In genomic region chr3:64239841-64240240, GRCh38 we compare ENCODE assay signal across 28 cellular contexts. TPM values are rescaled to one million over a fixed set of nuclear protein-coding genes. Genes with fewer than 3 reads are reported as not detected.
DNase-seq lines count a peak whose midpoint lies in the region; ATAC-seq, FAIRE-seq and TF ChIP-seq lines count a peak whose summit lies in the region.
"Had no signal": no experiment of that assay in that cellular context is flagged by ENCODE, and none has a peak within 500 bp of the region (broad histone marks: within the 10 kb centered on the region; RNA-seq: fewer than 3 reads in every experiment).

No MANE protein-coding gene starts in this region.

- peak overlapping the region; percentile 75 for H3K27ac Mint-ChIP-seq in HFFc6
- no peak overlapping the region for H3K27ac Mint-ChIP-seq in activated T-helper 2 cell treated with anti-CD3 and anti-CD28 coated beads, Interferon-gamma antibody, Interleukin-2, Interleukin-4, amounts not matched to agents 10 μg/mL and 5 μg/mL and 100 μg/mL, durations not matched to agents 14 hours and 24 hours and 36 hours
- H3K27ac Mint-ChIP-seq: activated CD4-positive, alpha-beta memory T cell treated with anti-CD3 and anti-CD28 coated beads for 36 hours; activated T-helper 1 cell treated with anti-CD3 and anti-CD28 coated beads, Interleukin-12 subunit alpha, Interleukin-12 subunit beta, Interleukin-2, Interleukin-4 antibody, amounts not matched to agents 30 ng/mL and 10 ng/mL and 1 ng/mL, durations not matched to agents 14 hours and 24 hours and 36 hours; B cell; CD8-positive, alpha-beta T cell; stimulated activated effector memory CD8-positive, alpha-beta T cell treated with anti-CD3 and anti-CD28 coated beads, Interleukin-12 subunit alpha, Interleukin-12 subunit beta, amount 100 ng/mL, for 72 hours had no signal

- no peak for FAIRE-seq in A549 (lab: Jason Lieb, UNC)
- FAIRE-seq: A204.1, endothelial cell of umbilical vein, GM18507 had no signal

- H3K4me1 Mint-ChIP-seq in HFFc6 (ENCODE audit: low read depth) = peaks cover 55% of the 10 kb centered on the region
- H3K4me1 Mint-ChIP-seq in activated T-helper 2 cell treated with anti-CD3 and anti-CD28 coated beads, Interferon-gamma antibody, Interleukin-2, Interleukin-4, amounts not matched to agents 10 μg/mL and 5 μg/mL and 100 μg/mL, durations not matched to agents 14 hours and 24 hours and 36 hours (ENCODE audit: low read depth) = no peaks in the 10 kb centered on the region
- H3K4me1 Mint-ChIP-seq: B cell; stimulated activated effector memory CD8-positive, alpha-beta T cell treated with anti-CD3 and anti-CD28 coated beads, Interleukin-12 subunit alpha, Interleukin-12 subunit beta, amount 100 ng/mL, for 72 hours had no signal

- TF ChIP-seq EP300 in A549 (IDR thresholded peaks at IDR 0.05) (no peak), gastroesophageal sphincter (IDR thresholded peaks at IDR 0.05) (no peak)

- no peak overlapping the region for H3K4me3 ChIP-seq in A549
- H3K4me3 ChIP-seq in gastroesophageal sphincter = no peak overlapping the region
- H3K4me3 ChIP-seq in trophoblast cell (ENCODE audit: low read depth, low read length) = no peak overlapping the region
- H3K4me3 ChIP-seq: prostate gland, upper lobe of right lung had no signal

- TF ChIP-seq POLR2A in A549 (IDR thresholded peaks at IDR 0.05; ENCODE audit: low read length) = no peak
- TF ChIP-seq POLR2A in gastroesophageal sphincter (IDR thresholded peaks at IDR 0.05) = no peak

- no peak overlapping the region for H4K8ac ChIP-seq in trophoblast cell (ENCODE audit: low read depth, low read length)

- no peak overlapping the region for H2AFZ ChIP-seq in trophoblast cell (ENCODE audit: insufficient read depth, low read length, poor library complexity)

- H3K79me1 ChIP-seq in trophoblast cell (ENCODE audit: low read length) = peaks cover 2% of the 10 kb centered on the region

- no peak overlapping the region for H3K4me3 Mint-ChIP-seq in HFFc6
- H3K4me3 Mint-ChIP-seq in activated T-helper 2 cell treated with anti-CD3 and anti-CD28 coated beads, Interferon-gamma antibody, Interleukin-2, Interleukin-4, amounts not matched to agents 10 μg/mL and 5 μg/mL and 100 μg/mL, durations not matched to agents 14 hours and 24 hours and 36 hours (ENCODE audit: low read depth) = no peak overlapping the region
- H3K4me3 Mint-ChIP-seq: activated CD4-positive, alpha-beta memory T cell treated with anti-CD3 and anti-CD28 coated beads for 36 hours; activated T-helper 1 cell treated with anti-CD3 and anti-CD28 coated beads, Interleukin-12 subunit alpha, Interleukin-12 subunit beta, Interleukin-2, Interleukin-4 antibody, amounts not matched to agents 30 ng/mL and 10 ng/mL and 1 ng/mL, durations not matched to agents 14 hours and 24 hours and 36 hours; B cell; CD8-positive, alpha-beta T cell; stimulated activated effector memory CD8-positive, alpha-beta T cell treated with anti-CD3 and anti-CD28 coated beads, Interleukin-12 subunit alpha, Interleukin-12 subunit beta, amount 100 ng/mL, for 72 hours had no signal

- no peak overlapping the region for H3K18ac ChIP-seq in trophoblast cell (ENCODE audit: low read length)

- no peak overlapping the region for H3K14ac ChIP-seq in trophoblast cell (ENCODE audit: low read length)

- H3K9me3 Mint-ChIP-seq in HFFc6 = no peaks in the 10 kb centered on the region; the same call in 1 of the 2 replicates
- no peaks in the 10 kb centered on the region for H3K9me3 Mint-ChIP-seq in activated T-helper 2 cell treated with anti-CD3 and anti-CD28 coated beads, Interferon-gamma antibody, Interleukin-2, Interleukin-4, amounts not matched to agents 10 μg/mL and 5 μg/mL and 100 μg/mL, durations not matched to agents 14 hours and 24 hours and 36 hours
- H3K9me3 Mint-ChIP-seq: activated CD4-positive, alpha-beta memory T cell treated with anti-CD3 and anti-CD28 coated beads for 36 hours; activated T-helper 1 cell treated with anti-CD3 and anti-CD28 coated beads, Interleukin-12 subunit alpha, Interleukin-12 subunit beta, Interleukin-2, Interleukin-4 antibody, amounts not matched to agents 30 ng/mL and 10 ng/mL and 1 ng/mL, durations not matched to agents 14 hours and 24 hours and 36 hours had no signal

- no peak overlapping the region for H3K9ac ChIP-seq in trophoblast cell (ENCODE audit: low read length)

- no peak for ATAC-seq in A549
- no peak for ATAC-seq in gastroesophageal sphincter
- ATAC-seq in GM18909 (IDR thresholded peaks at IDR 0.05; ENCODE audit: poor library complexity, unreplicated experiment) = no peak
- ATAC-seq: CD8-positive, alpha-beta T cell; Panc1; stimulated activated effector memory CD8-positive, alpha-beta T cell treated with anti-CD3 and anti-CD28 coated beads, Interleukin-12 subunit alpha, Interleukin-12 subunit beta, amount 100 ng/mL, for 72 hours had no signal

- 83% methylated on average over 5 of the region's 5 CpGs for WGBS in A549 (ENCODE audit: missing lambda C conversion rate)
- WGBS in gastroesophageal sphincter (ENCODE audit: low coverage in 1 of 2), 2 donors = 93 to 100% methylated on average over 2 to 4 of the region's 5 CpGs
- WGBS in trophoblast cell (ENCODE audit: extremely low coverage, insufficient coverage, insufficient read length) = no CpG with 5 or more reads among the region's 5 CpGs

- no peak overlapping the region for H4K91ac ChIP-seq in trophoblast cell (ENCODE audit: low read depth, low read length)

- no peak for DNase-seq in A549 (ENCODE audit: low read depth in 1 of 2, low spot score in 1 of 2)
- no peak for DNase-seq in HFFc6
- DNase-seq in trophoblast cell = no peak
- DNase-seq in activated T-helper 2 cell treated with anti-CD3 and anti-CD28 coated beads, Interferon-gamma antibody, Interleukin-2, Interleukin-4, amounts not matched to agents 10 μg/mL and 5 μg/mL and 100 μg/mL, durations not matched to agents 14 hours and 24 hours and 36 hours (ENCODE audit: low spot score) = no peak
- DNase-seq in CD1c-positive myeloid dendritic cell (ENCODE audit: extremely low spot score) = no peak
- no peak for DNase-seq in activated gamma-delta T cell treated with Interleukin-2 at 50 U/mL for 16 hours
- DNase-seq: activated CD4-positive, alpha-beta memory T cell treated with anti-CD3 and anti-CD28 coated beads for 36 hours; activated CD4-positive, alpha-beta T cell treated with anti-CD3 and anti-CD28 coated beads for 1 hour; activated naive CD4-positive, alpha-beta T cell treated with anti-CD3 and anti-CD28 coated beads, Interleukin-2, amount 50 U/mL, for 16 hours; amniotic stem cell; CD8-positive, alpha-beta T cell; EL; NCI-H1436; NCI-H226; SHP77 treated with DMSO at 0.1 percent for 48 hours; stimulated activated CD4-positive, alpha-beta T cell treated with anti-CD3 and anti-CD28 coated beads, Interleukin-15, amount 100 ng/mL, for 24 hours; T-helper 2 cell; upper lobe of right lung had no signal

- H2BK120ac ChIP-seq in trophoblast cell (ENCODE audit: insufficient read depth, low read length, poor library complexity) = no peak overlapping the region

- peaks cover 41% of the 10 kb centered on the region for H3K36me3 Mint-ChIP-seq in HFFc6 (ENCODE audit: low read depth)
- no peaks in the 10 kb centered on the region for H3K36me3 Mint-ChIP-seq in activated T-helper 2 cell treated with anti-CD3 and anti-CD28 coated beads, Interferon-gamma antibody, Interleukin-2, Interleukin-4, amounts not matched to agents 10 μg/mL and 5 μg/mL and 100 μg/mL, durations not matched to agents 14 hours and 24 hours and 36 hours (ENCODE audit: low read depth)
- H3K36me3 Mint-ChIP-seq: activated CD4-positive, alpha-beta memory T cell treated with anti-CD3 and anti-CD28 coated beads for 36 hours; CD8-positive, alpha-beta T cell; stimulated activated effector memory CD8-positive, alpha-beta T cell treated with anti-CD3 and anti-CD28 coated beads, Interleukin-12 subunit alpha, Interleukin-12 subunit beta, amount 100 ng/mL, for 72 hours had no signal

- no peak overlapping the region for H4K12ac ChIP-seq in trophoblast cell (ENCODE audit: low read depth, low read length)

- H3K23ac ChIP-seq in trophoblast cell (ENCODE audit: low read length) = no peak overlapping the region

- H3K9me3 ChIP-seq in A549 (no peaks in the 10 kb centered on the region), gastroesophageal sphincter (peaks cover 0 to 13% (median 0%) of the 10 kb centered on the region in 3 donors), trophoblast cell (ENCODE audit: insufficient read depth, low read depth, low read length) (peaks cover 3% of the 10 kb centered on the region)
- H3K9me3 ChIP-seq: prostate gland, upper lobe of right lung had no signal

- peak overlapping the region; percentile 93 to 95 for H3K27ac ChIP-seq in A549
- peak overlapping the region; percentile 75 to 87 (median 84) for H3K27ac ChIP-seq in gastroesophageal sphincter
- peak overlapping the region; percentile 88 for H3K27ac ChIP-seq in trophoblast cell (ENCODE audit: low read depth, low read length)
- H3K27ac ChIP-seq: upper lobe of right lung had no signal

- H2BK5ac ChIP-seq in trophoblast cell (ENCODE audit: low read depth, low read length, poor library complexity) = peak overlapping the region; percentile 31

- POLR2A ChIA-PET in A549 (lab: Yijun Ruan, JAX) = interaction anchor here (1.4 kb wide), 1 partner anchor 14 kb away, joined by 8 read pairs; the partner anchor contains the start of gene PRICKLE2

- intact Hi-C loops in activated T-helper 2 cell treated with anti-CD3 and anti-CD28 coated beads, Interferon-gamma antibody, Interleukin-2, Interleukin-4, amounts not matched to agents 10 μg/mL and 5 μg/mL and 100 μg/mL, durations not matched to agents 14 hours and 24 hours and 36 hours (cut with micrococcal nuclease) = no loop called here

- TF ChIP-seq CTCF in A549 (IDR thresholded peaks at IDR 0.05) (no peak), HFFc6 (IDR thresholded peaks at IDR 0.05) (no peak), gastroesophageal sphincter (IDR thresholded peaks at IDR 0.05) (no peak)

- no peak for TF ChIP-seq RAD21 in A549 (conservative IDR thresholded peaks at IDR 0.05 in 1 of 2, IDR thresholded peaks at IDR 0.05 in 1 of 2)

- CTCF ChIA-PET in A549 (lab: Yijun Ruan, JAX) = interaction anchor here (0.8 to 2.0 kb wide), 4 partner anchors 13 to 244 kb away, joined by 3 to 8 read pairs (median 4); no protein-coding TSS in a partner anchor

- H3K4ac ChIP-seq in trophoblast cell (ENCODE audit: low read depth, low read length) = no peak overlapping the region

- H3K4me1 ChIP-seq in A549 (peaks cover 34% of the 10 kb centered on the region), gastroesophageal sphincter (peaks cover 3 to 70% (median 6%) of the 10 kb centered on the region in 3 donors), trophoblast cell (ENCODE audit: control insufficient read depth in 1 of 2, insufficient read depth in 2 of 2, low read length in 2 of 2) (peaks cover 13 to 26% of the 10 kb centered on the region in 2 experiments)
- H3K4me1 ChIP-seq: prostate gland had no signal

- no peak overlapping the region for H2BK12ac ChIP-seq in trophoblast cell (ENCODE audit: low read length)

- no peaks in the 10 kb centered on the region for H3K79me2 ChIP-seq in trophoblast cell (ENCODE audit: control insufficient read depth, insufficient read depth, low read length, poor library complexity)

- H3K27me3 ChIP-seq in gastroesophageal sphincter (no peaks in the 10 kb centered on the region), trophoblast cell (ENCODE audit: insufficient read depth, low read length) (no peaks in the 10 kb centered on the region)
- H3K27me3 ChIP-seq: upper lobe of right lung had no signal

- H2AK5ac ChIP-seq in trophoblast cell (ENCODE audit: low read length) = no peak overlapping the region

- no peaks in the 10 kb centered on the region for H3K27me3 Mint-ChIP-seq in HFFc6 (ENCODE audit: insufficient read depth)
- H3K27me3 Mint-ChIP-seq in activated T-helper 2 cell treated with anti-CD3 and anti-CD28 coated beads, Interferon-gamma antibody, Interleukin-2, Interleukin-4, amounts not matched to agents 10 μg/mL and 5 μg/mL and 100 μg/mL, durations not matched to agents 14 hours and 24 hours and 36 hours (ENCODE audit: low read depth) = no peaks in the 10 kb centered on the region

- H3K36me3 ChIP-seq in gastroesophageal sphincter (peaks cover 0 to 27% of the 10 kb centered on the region in 2 donors), trophoblast cell (ENCODE audit: control insufficient read depth in 1 of 2, insufficient read depth in 2 of 2, low read length in 2 of 2) (peaks cover 16 to 28% of the 10 kb centered on the region in 2 experiments)
- H3K36me3 ChIP-seq: prostate gland, upper lobe of right lung had no signal

- peak overlapping the region; percentile 91 for H3K4me2 ChIP-seq in A549
- no peak overlapping the region for H3K4me2 ChIP-seq in trophoblast cell (ENCODE audit: low read length)

RNA-seq across cellular contexts. Expression of gene PRICKLE2, which starts 14.6 kb away (rescaled TPM):
- polyA plus RNA-seq in A549 (2011; rRNA removed) (6.3 and 8.0 TPM in 2 replicates), A549 (2017; fragmentation: RNase III; extraction: RNeasy Plus Mini Kit Qiagen cat#74134 plus additional on column Dnase treatment) (4.9 to 6.2 TPM (median 5.3 TPM) in 3 replicates)
- polyA plus RNA-seq in A549 (2012; cell fraction: cytosol; rRNA removed) = 1.0 and 1.2 TPM in 2 replicates
- polyA plus RNA-seq in A549 (2012; cell fraction: nucleus; rRNA removed) = 4.5 and 4.8 TPM in 2 replicates
- polyA minus RNA-seq in A549 (2011; rRNA and poly(A)+ RNA removed) = 35.2 and 39.1 TPM in 2 replicates
- total RNA-seq in HFFc6 (2021; fragmentation: NEBNext Ultra II Directional; extraction: Animal tissue kit (Norgen Biotek cat#: 25700)) = 10 to 100 TPM; 14.0 to 21.7 (median 18.4) TPM
- total RNA-seq in gastroesophageal sphincter = 100 to 1,000 TPM in 2 of 4 donors, 10 to 100 TPM in 2; 77.3 to 109 (median 96.7) TPM
- 24.6 and 25.1 TPM in 2 replicates for polyA plus RNA-seq in trophoblast cell (2013)
- total RNA-seq in activated T-helper 2 cell treated with anti-CD3 and anti-CD28 coated beads, Interferon-gamma antibody, Interleukin-2, Interleukin-4, amounts not matched to agents 10 μg/mL and 5 μg/mL and 100 μg/mL, durations not matched to agents 14 hours and 24 hours and 36 hours = not detected in 2 replicates
- total RNA-seq: activated CD4-positive, alpha-beta memory T cell treated with anti-CD3 and anti-CD28 coated beads for 36 hours; activated T-helper 1 cell treated with anti-CD3 and anti-CD28 coated beads, Interleukin-12 subunit alpha, Interleukin-12 subunit beta, Interleukin-2, Interleukin-4 antibody, amounts not matched to agents 30 ng/mL and 10 ng/mL and 1 ng/mL, durations not matched to agents 14 hours and 24 hours and 36 hours; CD8-positive, alpha-beta T cell had no signal

Comparison
In these comparisons a context has a peak if more than half of its experiments do, and no peak if none do; other contexts are left out.
1. RNA of gene PRICKLE2, which starts 14.6 kb away (total RNA-seq): 77.3 to 109 TPM in gastroesophageal sphincter and 14.0 to 21.7 TPM in HFFc6; not detected in activated T-helper 2 cell treated with anti-CD3 and anti-CD28 coated beads, Interferon-gamma antibody, Interleukin-2, Interleukin-4, amounts not matched to agents 10 μg/mL and 5 μg/mL and 100 μg/mL, durations not matched to agents 14 hours and 24 hours and 36 hours; every median in the first group is over 10 times any median in the second.
2. Peak in every context shown above with its lines, with median percentiles within 50 percentile points of each other: H3K27ac ChIP-seq.